ENCODE assay signal across 7 cellular contexts in genomic region chr19:8831832-8832131, GRCh38. TPM values are rescaled to one million over a fixed set of nuclear protein-coding genes. Genes with fewer than 3 reads are reported as not detected.
DNase-seq lines count a peak whose midpoint lies in the region; ATAC-seq and TF ChIP-seq lines count a peak whose summit lies in the region.

No MANE protein-coding gene starts in this region.

- in situ Hi-C loops in HAP-1 (cut with MboI; ENCODE audit: low sequenced_read_pairs): no loop called here

- H3K36me3 ChIP-seq in HAP-1 (replicated peaks) (peaks cover 6% of the 10 kb centered on the region), Peyer's patch (peaks cover 0 to 12% (median 0%) of the 10 kb centered on the region in 3 donors), esophagus (ENCODE audit: control insufficient read depth in 2 of 2, insufficient read depth in 2 of 2, low read length in 1 of 2) (peaks cover 0 to 6% of the 10 kb centered on the region in 2 donors), parathyroid adenoma (ENCODE audit: control insufficient read depth, insufficient read depth, low read length) (no peaks in the 10 kb centered on the region)

- H3K27me3 ChIP-seq in HAP-1 (ENCODE audit: low read depth) (no peaks in the 10 kb centered on the region), Peyer's patch (no peaks in the 10 kb centered on the region), esophagus (ENCODE audit: control insufficient read depth in 1 of 2, insufficient read depth in 2 of 2, low read length in 2 of 2) (no peaks in the 10 kb centered on the region), parathyroid adenoma (ENCODE audit: control insufficient read depth, insufficient read depth, low read length) (no peaks in the 10 kb centered on the region)

- H3K9ac ChIP-seq in parathyroid adenoma: peak overlapping the region; percentile 59

- H2AFZ ChIP-seq in parathyroid adenoma: peak overlapping the region; percentile 94

- H3K4me2 ChIP-seq in parathyroid adenoma (ENCODE audit: low read length): peak overlapping the region; percentile 86

- H3K9me3 ChIP-seq in HAP-1 (no peaks in the 10 kb centered on the region; the same call in 1 of the 2 replicates), Peyer's patch (no peaks in the 10 kb centered on the region), esophagus (ENCODE audit: control insufficient read depth in 2 of 2, insufficient read depth in 1 of 2, low read depth in 1 of 2, low read length in 1 of 2) (no peaks in the 10 kb centered on the region), parathyroid adenoma (ENCODE audit: control insufficient read depth, low read length) (no peaks in the 10 kb centered on the region)

- TF ChIP-seq CTCF in Peyer's patch (IDR thresholded peaks at IDR 0.05) (no peak), parathyroid adenoma (IDR thresholded peaks at IDR 0.05) (no peak)

- H3K4me1 ChIP-seq in HAP-1 (no peaks in the 10 kb centered on the region; the same call in 1 of the 2 replicates), Peyer's patch (peaks cover 0 to 6% (median 0%) of the 10 kb centered on the region in 4 donors), esophagus (ENCODE audit: control insufficient read depth in 2 of 2, insufficient read depth in 2 of 2, low read length in 1 of 2) (no peaks in the 10 kb centered on the region), parathyroid adenoma (no peaks in the 10 kb centered on the region)

- 0 to 1% methylated on average over 16 of the region's 16 CpGs for WGBS in esophagus, 2 donors

- H3K4me3 ChIP-seq in HAP-1 (peak overlapping the region; percentile 77), Peyer's patch (peak overlapping the region; percentile 80 to 94 (median 84)), esophagus (ENCODE audit: low read depth in 1 of 2, low read length in 2 of 2) (peak overlapping the region; percentile 62 to 94), parathyroid adenoma (ENCODE audit: low read depth, low read length) (peak overlapping the region; percentile 88)

- ATAC-seq in GM18502 (IDR thresholded peaks at IDR 0.05; ENCODE audit: poor library complexity, unreplicated experiment): peak; percentile 15

- H3K27ac ChIP-seq in Peyer's patch: peak overlapping the region; percentile 92 to 97 (median 94)
- H3K27ac ChIP-seq in esophagus (ENCODE audit: low read depth in 2 of 2, low read length in 1 of 2): peak overlapping the region; percentile 96 to 98
- H3K27ac ChIP-seq in parathyroid adenoma: peak overlapping the region; percentile 97

- TF ChIP-seq POLR2A in Peyer's patch (IDR thresholded peaks at IDR 0.05): no peak

- H3K79me2 ChIP-seq in parathyroid adenoma: peaks cover 3% of the 10 kb centered on the region

- DNase-seq in HAP-1 (ENCODE audit: low spot score in 2 of 2): no peak
- DNase-seq in Peyer's patch: no peak
- no peak for DNase-seq in DMS79 (lab: John Stamatoyannopoulos, UW)
- DNase-seq in stimulated activated naive CD4-positive, alpha-beta T cell (lab: John Stamatoyannopoulos, UW): no peak

RNA-seq across cellular contexts. Expression of gene ZNF558, which starts 0.3 kb away (rescaled TPM):
- total RNA-seq in Peyer's patch: 10 to 100 TPM; 18.0 to 38.5 (median 30.2) TPM
- polyA plus RNA-seq in esophagus: 10 to 100 TPM in 1 of 2 donors, 1 to 10 TPM in 1; 8.5 to 11.8 TPM

RNA-seq across cellular contexts. Expression of gene MBD3L1, which starts 0.4 kb away (rescaled TPM):
- not detected for total RNA-seq in Peyer's patch
- not detected for polyA plus RNA-seq in esophagus
